Comparison of ENCODE assay signal across 16 cellular contexts in the genomic region with DNA sequence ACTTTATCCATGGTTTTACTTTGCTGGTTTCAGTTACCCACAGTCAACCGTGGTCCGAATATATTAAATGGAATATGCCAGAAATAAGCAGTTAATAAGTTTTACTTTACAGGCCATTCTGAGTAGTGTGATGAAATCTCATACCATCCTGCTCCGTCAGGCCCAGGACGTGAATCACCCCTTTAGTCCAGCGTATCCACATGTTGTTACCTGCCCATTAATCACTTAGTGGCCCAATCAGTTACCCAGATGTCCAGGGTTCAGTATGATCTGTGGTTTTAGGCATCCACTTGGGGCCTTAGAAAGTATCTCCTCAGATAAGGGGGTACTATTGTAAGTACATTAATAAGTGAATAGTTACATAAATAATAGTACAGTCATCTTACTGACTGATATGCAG.
DNase-seq lines count a peak whose midpoint lies in the region; ATAC-seq and TF ChIP-seq lines count a peak whose summit lies in the region.
"Had no signal": no experiment of that assay in that cellular context is flagged by ENCODE, and none has a peak within 500 bp of the region (broad histone marks: within the 10 kb centered on the region; RNA-seq: fewer than 3 reads in every experiment).

No MANE protein-coding gene starts in this region.

- H3K9me3 ChIP-seq in mammary epithelial cell (replicated peaks; ENCODE audit: insufficient read depth, low read length), result no peaks in the 10 kb centered on the region
- H3K9me3 ChIP-seq: BLaER1 treated with 17β-estradiol and CSF1 and Interleukin-3, amounts not matched to agents 10 nM and 100 nM; thoracic aorta had no signal

- no peak overlapping the region for H2AFZ ChIP-seq in mammary epithelial cell (ENCODE audit: low read depth, low read length)

- H3K27me3 ChIP-seq in mammary epithelial cell (ENCODE audit: insufficient read depth, low read length), result no peaks in the 10 kb centered on the region
- H3K27me3 ChIP-seq: BLaER1 treated with 17β-estradiol and CSF1 and Interleukin-3, amounts not matched to agents 10 nM and 100 nM had no signal

- dilution Hi-C loops in mammary epithelial cell (cut with HindIII; ENCODE audit: low sequenced_read_pairs), result no loop called here

- no peaks in the 10 kb centered on the region for H4K20me1 ChIP-seq in mammary epithelial cell (ENCODE audit: insufficient read depth, low read length)
- H4K20me1 ChIP-seq: BLaER1 treated with 17β-estradiol and CSF1 and Interleukin-3, amounts not matched to agents 10 nM and 100 nM had no signal

- ATAC-seq in activated T-cell treated with anti-CD3 and anti-CD28 coated beads, Interleukin-2, amount 50 U/mL, for 4 hours, result no peak

- H3K4me3 ChIP-seq in mammary epithelial cell (replicated peaks in 1 of 3; ENCODE audit: insufficient read depth in 1 of 3, low read depth in 2 of 3, low read length in 3 of 3), result peak overlapping the region in 1 of 3 experiments; percentile 11
- H3K4me3 ChIP-seq: BLaER1 treated with 17β-estradiol and CSF1 and Interleukin-3, amounts not matched to agents 10 nM and 100 nM; thoracic aorta had no signal

- intact Hi-C loops in mammary epithelial cell (cut with micrococcal nuclease), result no loop called here

- peaks cover 5% of the 10 kb centered on the region for H3K36me3 Mint-ChIP-seq in activated T-cell treated with anti-CD3 and anti-CD28 coated beads, Interleukin-2, amount 50 U/mL, for 4 hours (ENCODE audit: insufficient read depth)
- peaks cover 0 to 10% (median 10%) of the 10 kb centered on the region in 3 donors for H3K36me3 Mint-ChIP-seq in immature natural killer cell
- H3K36me3 Mint-ChIP-seq: activated CD4-positive, alpha-beta memory T cell treated with anti-CD3 and anti-CD28 coated beads for 36 hours had no signal

- no peak overlapping the region for H3K4me3 Mint-ChIP-seq in activated T-cell treated with anti-CD3 and anti-CD28 coated beads, Interleukin-2, amount 50 U/mL, for 4 hours
- no peak overlapping the region for H3K4me3 Mint-ChIP-seq in immature natural killer cell
- H3K4me3 Mint-ChIP-seq: activated CD4-positive, alpha-beta memory T cell treated with anti-CD3 and anti-CD28 coated beads for 36 hours; IgD-negative memory B cell had no signal

- no peaks in the 10 kb centered on the region for H3K4me1 Mint-ChIP-seq in activated T-cell treated with anti-CD3 and anti-CD28 coated beads, Interleukin-2, amount 50 U/mL, for 4 hours (ENCODE audit: low read depth)
- H3K4me1 Mint-ChIP-seq in immature natural killer cell, result no peaks in the 10 kb centered on the region
- H3K4me1 Mint-ChIP-seq: IgD-negative memory B cell had no signal

- H3K27ac Mint-ChIP-seq in immature natural killer cell, result no peak overlapping the region
- H3K27ac Mint-ChIP-seq: activated CD4-positive, alpha-beta memory T cell treated with anti-CD3 and anti-CD28 coated beads for 36 hours; IgD-negative memory B cell had no signal

- H3K9me3 Mint-ChIP-seq in activated T-cell treated with anti-CD3 and anti-CD28 coated beads, Interleukin-2, amount 50 U/mL, for 4 hours, result no peaks in the 10 kb centered on the region
- no peaks in the 10 kb centered on the region for H3K9me3 Mint-ChIP-seq in immature natural killer cell
- H3K9me3 Mint-ChIP-seq: activated CD4-positive, alpha-beta memory T cell treated with anti-CD3 and anti-CD28 coated beads for 36 hours; IgD-negative memory B cell had no signal

- H3K79me2 ChIP-seq in mammary epithelial cell (ENCODE audit: insufficient read depth, low read length), result no peaks in the 10 kb centered on the region

- H3K4me1 ChIP-seq in mammary epithelial cell (ENCODE audit: insufficient read depth, low read length), result peaks cover 12% of the 10 kb centered on the region
- H3K4me1 ChIP-seq: BLaER1 treated with 17β-estradiol and CSF1 and Interleukin-3, amounts not matched to agents 10 nM and 100 nM had no signal

- DNase-seq in AG08395 (ENCODE audit: low spot score) (peak; percentile 49), HT1080 (ENCODE audit: low read depth) (peak; percentile 80), mammary epithelial cell (peak; percentile 96), kidney glomerular epithelial cell (lab: John Stamatoyannopoulos, UW) (peak; percentile 65), immature natural killer cell (no peak), mesenteric fat pad (ENCODE audit: low spot score) (no peak), epidermal melanocyte (ENCODE audit: insufficient read length, low spot score) (no peak)
- DNase-seq in activated T-cell treated with anti-CD3 and anti-CD28 coated beads, Interleukin-2, amount 50 U/mL, for 4 hours, result no peak
- DNase-seq: activated CD4-positive, alpha-beta memory T cell treated with anti-CD3 and anti-CD28 coated beads for 36 hours; activated naive CD4-positive, alpha-beta T cell treated with Interleukin-2 at 50 U/mL for 16 hours; NCI-H187; retina; T-helper 1 cell had no signal

- no peaks in the 10 kb centered on the region for H3K36me3 ChIP-seq in mammary epithelial cell (ENCODE audit: insufficient read depth, low read length)
- H3K36me3 ChIP-seq: thoracic aorta had no signal

- TF ChIP-seq CTCF in mammary epithelial cell (conservative IDR thresholded peaks at IDR 0.05 in 1 of 2, IDR thresholded peaks at IDR 0.05 in 1 of 2; ENCODE audit: extremely low read depth in 1 of 2, insufficient read depth in 1 of 2, low read depth in 1 of 2, low read length in 2 of 2), result no peak

- peak overlapping the region; percentile 82 for H3K27ac ChIP-seq in mammary epithelial cell (ENCODE audit: insufficient read depth, low read depth, low read length)
- H3K27ac ChIP-seq: BLaER1 treated with 17β-estradiol and CSF1 and Interleukin-3, amounts not matched to agents 10 nM and 100 nM; thoracic aorta had no signal

- BruUV-seq in mammary epithelial cell (replicated peaks; lab: Mats Ljungman, UMichigan), result no TSS peak

- H3K9ac ChIP-seq in mammary epithelial cell (ENCODE audit: insufficient read depth, low read length), result no peak overlapping the region
- H3K9ac ChIP-seq: BLaER1 treated with 17β-estradiol and CSF1 and Interleukin-3, amounts not matched to agents 10 nM and 100 nM had no signal

- H3K27me3 Mint-ChIP-seq in activated T-cell treated with anti-CD3 and anti-CD28 coated beads, Interleukin-2, amount 50 U/mL, for 4 hours (ENCODE audit: low read depth), result no peaks in the 10 kb centered on the region
- no peaks in the 10 kb centered on the region for H3K27me3 Mint-ChIP-seq in immature natural killer cell (ENCODE audit: low read depth in 3 of 3)
- H3K27me3 Mint-ChIP-seq: activated CD4-positive, alpha-beta memory T cell treated with anti-CD3 and anti-CD28 coated beads for 36 hours; IgD-negative memory B cell had no signal

- CTCF ChIA-PET in mammary epithelial cell (lab: Charles Lee; ENCODE audit: low non-redundant PET), result no interaction called here

- 0% methylated on average over 5 of the region's 5 CpGs for WGBS in mammary epithelial cell (ENCODE audit: low coverage, missing lambda C conversion rate)

- H3K4me2 ChIP-seq in mammary epithelial cell (ENCODE audit: insufficient read depth, low read depth, low read length), result peak overlapping the region; percentile 73
- H3K4me2 ChIP-seq: BLaER1 treated with 17β-estradiol and CSF1 and Interleukin-3, amounts not matched to agents 10 nM and 100 nM had no signal

- in situ Hi-C loops in mammary epithelial cell (cut with MboI; ENCODE audit: low sequenced_read_pairs in 2 of 2), result no loop called here

Comparison
In these comparisons a context has a peak if more than half of its experiments do, and no peak if none do; other contexts are left out.
1. DNase-seq: peak in AG08395 (single experiment), HT1080 (single experiment), mammary epithelial cell (single experiment) and kidney glomerular epithelial cell (single experiment); none in activated T-cell treated with anti-CD3 and anti-CD28 coated beads, Interleukin-2, amount 50 U/mL, for 4 hours (single experiment), immature natural killer cell (0 of 3), mesenteric fat pad (single experiment) and epidermal melanocyte (single experiment).